ENCODE assay signal across 10 cellular contexts in genomic region chr2:75559633-75560021, GRCh38. TPM values are rescaled to one million over a fixed set of nuclear protein-coding genes. Genes with fewer than 3 reads are reported as not detected.
DNase-seq lines count a peak whose midpoint lies in the region; ATAC-seq, FAIRE-seq and TF ChIP-seq lines count a peak whose summit lies in the region.
"Had no signal": no experiment of that assay in that cellular context is flagged by ENCODE, and none has a peak within 500 bp of the region (broad histone marks: within the 10 kb centered on the region; RNA-seq: fewer than 3 reads in every experiment).

No MANE protein-coding gene starts in this region.

- peaks cover 57% of the 10 kb centered on the region for H3K79me2 ChIP-seq in mammary epithelial cell (ENCODE audit: insufficient read depth, low read length)

- H3K27ac ChIP-seq in heart right ventricle (peak overlapping the region in 1 of 10 donors; percentile 65), mammary epithelial cell (ENCODE audit: insufficient read depth, low read depth, low read length) (peak overlapping the region; percentile 61), lower lobe of right lung (no peak overlapping the region), vagina (peak overlapping the region; percentile 54)

- TF ChIP-seq CTCF in heart right ventricle (IDR thresholded peaks at IDR 0.05) (no peak), mammary epithelial cell (conservative IDR thresholded peaks at IDR 0.05 in 1 of 2, IDR thresholded peaks at IDR 0.05 in 1 of 2; ENCODE audit: extremely low read depth in 1 of 2, insufficient read depth in 1 of 2, low read depth in 1 of 2, low read length in 2 of 2) (no peak), lower lobe of right lung (IDR thresholded peaks at IDR 0.05) (no peak), vagina (IDR thresholded peaks at IDR 0.05) (no peak)

- no TSS peak for BruUV-seq in mammary epithelial cell (replicated peaks; lab: Mats Ljungman, UMichigan)

- intact Hi-C loops in heart right ventricle (cut with DNase I) = loop anchor here in 1 of 10 donors (5.0 kb wide), 1 partner anchor 48 kb away; no protein-coding TSS in a partner anchor
- intact Hi-C loops in left cardiac atrium (cut with DNase I) = no loop called here
- intact Hi-C loops in mammary epithelial cell (cut with micrococcal nuclease) = loop anchor here (1.0 to 2.0 kb wide), 2 partner anchors 37 to 50 kb away; no protein-coding TSS in a partner anchor
- intact Hi-C loops in lower lobe of right lung (cut with DNase I) = no loop called here
- intact Hi-C loops in vagina (cut with DNase I) = no loop called here

- ATAC-seq in heart right ventricle (no peak), left cardiac atrium (no peak), lower lobe of right lung (no peak), GM21619 (IDR thresholded peaks at IDR 0.05; ENCODE audit: unreplicated experiment) (no peak)

- peak overlapping the region; percentile 78 for H3K9ac ChIP-seq in mammary epithelial cell (ENCODE audit: insufficient read depth, low read length)

- in situ Hi-C loops in mammary epithelial cell (cut with MboI; ENCODE audit: low sequenced_read_pairs in 2 of 2) = loop anchor here in 1 of 2 donors (5.0 to 10.0 kb wide), 2 partner anchors 48 to 95 kb away; no protein-coding TSS in a partner anchor

- H4K20me1 ChIP-seq in mammary epithelial cell (ENCODE audit: insufficient read depth, low read length) = no peaks in the 10 kb centered on the region

- H3K4me2 ChIP-seq in mammary epithelial cell (ENCODE audit: insufficient read depth, low read depth, low read length) = peak overlapping the region; percentile 91

- peak overlapping the region; percentile 85 for H2AFZ ChIP-seq in mammary epithelial cell (ENCODE audit: low read depth, low read length)

- H3K36me3 ChIP-seq in heart right ventricle = no peaks in the 10 kb centered on the region
- no peaks in the 10 kb centered on the region for H3K36me3 ChIP-seq in mammary epithelial cell (ENCODE audit: insufficient read depth, low read length)
- no peaks in the 10 kb centered on the region for H3K36me3 ChIP-seq in lower lobe of right lung
- H3K36me3 ChIP-seq in vagina = no peaks in the 10 kb centered on the region

- FAIRE-seq in urothelium cell line (lab: Jason Lieb, UNC) = no peak
- FAIRE-seq: G401.6 had no signal

- H3K27me3 ChIP-seq in heart right ventricle (peaks cover 0 to 60% (median 32%) of the 10 kb centered on the region in 7 donors), mammary epithelial cell (ENCODE audit: insufficient read depth, low read length) (no peaks in the 10 kb centered on the region), lower lobe of right lung (ENCODE audit: low read depth) (peaks cover 15% of the 10 kb centered on the region), vagina (no peaks in the 10 kb centered on the region)

- TF ChIP-seq POLR2A in vagina (IDR thresholded peaks at IDR 0.05) = no peak

- DNase-seq in heart right ventricle (no peak), left cardiac atrium (no peak), mammary epithelial cell (no peak), lower lobe of right lung (no peak), vagina (ENCODE audit: extremely low spot score in 2 of 2) (no peak), urothelium cell line (ENCODE audit: low spot score) (no peak), ecto neural progenitor cell (ENCODE audit: low spot score) (no peak)
- DNase-seq: NCI-H1436 treated with DMSO at 0.1 percent for 48 hours had no signal

- H3K9me3 ChIP-seq in heart right ventricle (no peaks in the 10 kb centered on the region), mammary epithelial cell (replicated peaks; ENCODE audit: insufficient read depth, low read length) (no peaks in the 10 kb centered on the region), lower lobe of right lung (no peaks in the 10 kb centered on the region), vagina (no peaks in the 10 kb centered on the region)

- H3K4me1 ChIP-seq in heart right ventricle = peaks cover 0 to 24% (median 12%) of the 10 kb centered on the region in 9 donors
- peaks cover 30% of the 10 kb centered on the region for H3K4me1 ChIP-seq in mammary epithelial cell (ENCODE audit: insufficient read depth, low read length)
- peaks cover 9% of the 10 kb centered on the region for H3K4me1 ChIP-seq in lower lobe of right lung
- peaks cover 18% of the 10 kb centered on the region for H3K4me1 ChIP-seq in vagina

- H3K4me3 ChIP-seq in heart right ventricle = peak overlapping the region; percentile 51 to 73 (median 64)
- H3K4me3 ChIP-seq in mammary epithelial cell (replicated peaks in 1 of 3; ENCODE audit: insufficient read depth in 1 of 3, low read depth in 2 of 3, low read length in 3 of 3) = peak overlapping the region; percentile 72 to 77 (median 75)
- peak overlapping the region; percentile 66 for H3K4me3 ChIP-seq in lower lobe of right lung
- H3K4me3 ChIP-seq in vagina = peak overlapping the region; percentile 44 to 59

- dilution Hi-C loops in mammary epithelial cell (cut with HindIII; ENCODE audit: low sequenced_read_pairs) = no loop called here

- 17 to 20% methylated on average over 9 of the region's 9 CpGs for WGBS in heart right ventricle, 2 donors
- WGBS in mammary epithelial cell (ENCODE audit: low coverage, missing lambda C conversion rate) = 3% methylated on average over 6 of the region's 9 CpGs

- CTCF ChIA-PET in mammary epithelial cell (lab: Charles Lee; ENCODE audit: low non-redundant PET) = interaction anchor here (1.1 kb wide), 1 partner anchor 68 kb away, joined by 3 read pairs; no protein-coding TSS in a partner anchor

RNA-seq across cellular contexts. Expression of gene EVA1A, which starts 1.1 kb away (rescaled TPM):
- total RNA-seq in heart right ventricle (1 to 10 TPM in 4 of 10 donors, under 1 TPM in 6; 0.17 to 3.4 (median 0.99) TPM), left cardiac atrium (under 1 TPM; 0.44 to 0.84 TPM), mammary epithelial cell (10 to 100 TPM; 19.2 to 28.7 TPM), lower lobe of right lung (31.7 TPM), vagina (not detected)
- polyA plus RNA-seq in heart right ventricle (1 to 10 TPM in 1 of 2 donors, under 1 TPM in 1; 0.73 to 1.8 TPM), mammary epithelial cell (28.0 TPM)
- polyA minus RNA-seq in mammary epithelial cell = 37.7 TPM
